9 cellular contexts compared by ENCODE assay signal in genomic region chr6:167826230-167827061, GRCh38. TPM values are rescaled to one million over a fixed set of nuclear protein-coding genes. Genes with fewer than 3 reads are reported as not detected.
DNase-seq lines count a peak whose midpoint lies in the region; ATAC-seq, FAIRE-seq and TF ChIP-seq lines count a peak whose summit lies in the region.
"Had no signal": no experiment of that assay in that cellular context is flagged by ENCODE, and none has a peak within 500 bp of the region (broad histone marks: within the 10 kb centered on the region; RNA-seq: fewer than 3 reads in every experiment).

A gene with protein sequence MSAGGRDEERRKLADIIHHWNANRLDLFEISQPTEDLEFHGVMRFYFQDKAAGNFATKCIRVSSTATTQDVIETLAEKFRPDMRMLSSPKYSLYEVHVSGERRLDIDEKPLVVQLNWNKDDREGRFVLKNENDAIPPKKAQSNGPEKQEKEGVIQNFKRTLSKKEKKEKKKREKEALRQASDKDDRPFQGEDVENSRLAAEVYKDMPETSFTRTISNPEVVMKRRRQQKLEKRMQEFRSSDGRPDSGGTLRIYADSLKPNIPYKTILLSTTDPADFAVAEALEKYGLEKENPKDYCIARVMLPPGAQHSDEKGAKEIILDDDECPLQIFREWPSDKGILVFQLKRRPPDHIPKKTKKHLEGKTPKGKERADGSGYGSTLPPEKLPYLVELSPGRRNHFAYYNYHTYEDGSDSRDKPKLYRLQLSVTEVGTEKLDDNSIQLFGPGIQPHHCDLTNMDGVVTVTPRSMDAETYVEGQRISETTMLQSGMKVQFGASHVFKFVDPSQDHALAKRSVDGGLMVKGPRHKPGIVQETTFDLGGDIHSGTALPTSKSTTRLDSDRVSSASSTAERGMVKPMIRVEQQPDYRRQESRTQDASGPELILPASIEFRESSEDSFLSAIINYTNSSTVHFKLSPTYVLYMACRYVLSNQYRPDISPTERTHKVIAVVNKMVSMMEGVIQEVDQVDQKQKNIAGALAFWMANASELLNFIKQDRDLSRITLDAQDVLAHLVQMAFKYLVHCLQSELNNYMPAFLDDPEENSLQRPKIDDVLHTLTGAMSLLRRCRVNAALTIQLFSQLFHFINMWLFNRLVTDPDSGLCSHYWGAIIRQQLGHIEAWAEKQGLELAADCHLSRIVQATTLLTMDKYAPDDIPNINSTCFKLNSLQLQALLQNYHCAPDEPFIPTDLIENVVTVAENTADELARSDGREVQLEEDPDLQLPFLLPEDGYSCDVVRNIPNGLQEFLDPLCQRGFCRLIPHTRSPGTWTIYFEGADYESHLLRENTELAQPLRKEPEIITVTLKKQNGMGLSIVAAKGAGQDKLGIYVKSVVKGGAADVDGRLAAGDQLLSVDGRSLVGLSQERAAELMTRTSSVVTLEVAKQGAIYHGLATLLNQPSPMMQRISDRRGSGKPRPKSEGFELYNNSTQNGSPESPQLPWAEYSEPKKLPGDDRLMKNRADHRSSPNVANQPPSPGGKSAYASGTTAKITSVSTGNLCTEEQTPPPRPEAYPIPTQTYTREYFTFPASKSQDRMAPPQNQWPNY (N-terminal part only) (plus strand): TSS chr6:167826911. CDS start chr6:167827133, 222 bp downstream.

- CTCF ChIA-PET in BJ (lab: Yijun Ruan, JAX), result no interaction called here

- H3K27ac ChIP-seq in neural cell (ENCODE audit: low read length), result peak within 1 kb of the TSS; percentile 97

- peak within 1 kb of the TSS; percentile 54 for H3K4me2 ChIP-seq in neural cell (ENCODE audit: low read length)

- no peaks in the 10 kb centered on the region for H3K27me3 ChIP-seq in BJ (ENCODE audit: control insufficient read depth, insufficient read depth, low read length)
- H3K27me3 ChIP-seq in neural cell (ENCODE audit: insufficient read depth, low read depth, low read length), result no peaks in the 10 kb centered on the region

- no peak for FAIRE-seq in RCC 7860 (lab: Jason Lieb, UNC)
- FAIRE-seq: TTC549 had no signal

- H4K20me1 ChIP-seq in neural cell (ENCODE audit: insufficient read depth), result peaks cover 7% of the 10 kb centered on the region

- H3K79me2 ChIP-seq in neural cell (replicated peaks; ENCODE audit: insufficient read depth, low read length), result peaks cover 50% of the 10 kb centered on the region

- ATAC-seq in HG03280 (IDR thresholded peaks at IDR 0.05; ENCODE audit: unreplicated experiment), result peak; percentile 87

- TF ChIP-seq RAD21 in neural cell (conservative IDR thresholded peaks at IDR 0.05), result peak; percentile 59

- no peaks in the 10 kb centered on the region for H3K36me3 ChIP-seq in BJ (ENCODE audit: control insufficient read depth, insufficient read depth, low read length)
- no peaks in the 10 kb centered on the region for H3K36me3 ChIP-seq in neural cell (ENCODE audit: insufficient read depth, low read length)

- no peaks in the 10 kb centered on the region for H3K9me2 ChIP-seq in neural cell (ENCODE audit: insufficient read depth, low read length)

- POLR2A ChIA-PET in BJ (lab: Charles Lee), result no interaction called here

- DNase-seq in BJ (ENCODE audit: low read depth) (no peak), GM19238 (ENCODE audit: insufficient read length, low spot score) (peak; percentile 74), RCC 7860 (ENCODE audit: low spot score) (peak; percentile 28), fibroblast of the aortic adventitia (ENCODE audit: low read depth) (peak; percentile 30), superior temporal gyrus (ENCODE audit: extremely low spot score) (peak; percentile 63)
- DNase-seq in activated T-helper 9 cell treated with anti-CD3 and anti-CD28 coated beads, Interleukin-2, amount 50 U/mL, for 16 hours (ENCODE audit: low read depth), result peak; percentile 60

- peak within 1 kb of the TSS; percentile 91 for H2AFZ ChIP-seq in neural cell (ENCODE audit: low read depth, low read length)

- H3K4me3 ChIP-seq in BJ (ENCODE audit: low read depth, low read length) (peak within 1 kb of the TSS; percentile 70), fibroblast of the aortic adventitia (ENCODE audit: low read depth, low read length) (peak within 1 kb of the TSS; percentile 76), neural cell (ENCODE audit: low read length) (peak within 1 kb of the TSS; percentile 99)

- TF ChIP-seq EP300 in neural cell (conservative IDR thresholded peaks at IDR 0.05; ENCODE audit: poor library complexity, severe bottlenecking), result no peak

- no peaks in the 10 kb centered on the region for H3K9me3 ChIP-seq in neural cell (ENCODE audit: low read length)

- peak; percentile 49 for TF ChIP-seq CTCF in BJ (IDR thresholded peaks at IDR 0.05; ENCODE audit: insufficient read depth, low read depth, low read length)
- peak; percentile 53 for TF ChIP-seq CTCF in fibroblast of the aortic adventitia (IDR thresholded peaks at IDR 0.05; ENCODE audit: insufficient read depth, low read length)
- peak; percentile 70 for TF ChIP-seq CTCF in neural cell (IDR thresholded peaks at IDR 0.05; ENCODE audit: poor library complexity, severe bottlenecking)

- H3K9ac ChIP-seq in neural cell (ENCODE audit: low read length), result peak within 1 kb of the TSS; percentile 100

- H3F3A ChIP-seq in neural cell (ENCODE audit: insufficient read depth, low read length, poor library complexity, severe bottlenecking), result no peaks in the 10 kb centered on the region

TF ChIP-seq in neural cell, 6 proteins besides CTCF, POLR2A, EP300 and RAD21:
- TF ChIP-seq EZH2 (IDR thresholded peaks at IDR 0.05; ENCODE audit: borderline replicate concordance, insufficient read depth, low read length, poor library complexity, severe bottlenecking) (no peak), REST (IDR thresholded peaks at IDR 0.05; ENCODE audit: borderline replicate concordance) (peak; percentile 66), SMC3 (conservative IDR thresholded peaks at IDR 0.05; ENCODE audit: poor library complexity) (peak; percentile 68), MXI1 (conservative IDR thresholded peaks at IDR 0.05; ENCODE audit: poor library complexity, severe bottlenecking) (no peak), TAF1 (IDR thresholded peaks at IDR 0.05; ENCODE audit: low read depth) (no peak), POLR2AphosphoS5 (IDR thresholded peaks at IDR 0.05) (peak; percentile 90)
TF ChIP-seq in neural cell: peak in this region for 3.

RNA-seq across cellular contexts. Expression of the gene that starts here (rescaled TPM):
- polyA plus RNA-seq in BJ (2011; rRNA removed) (20.4 and 22.5 TPM in 2 replicates), neural cell (193 and 207 TPM in 2 replicates)
- 29.9 TPM in 2 replicates for polyA minus RNA-seq in BJ (2011; rRNA and poly(A)+ RNA removed)
- total RNA-seq in fibroblast of the aortic adventitia (ENCODE audit: low replicate concordance), result 29.2 and 136 TPM in 2 replicates
- polyA minus RNA-seq in neural cell, result 427 and 539 TPM in 2 replicates
